Comparison of ENCODE assay signal across 8 cellular contexts in the genomic region with DNA sequence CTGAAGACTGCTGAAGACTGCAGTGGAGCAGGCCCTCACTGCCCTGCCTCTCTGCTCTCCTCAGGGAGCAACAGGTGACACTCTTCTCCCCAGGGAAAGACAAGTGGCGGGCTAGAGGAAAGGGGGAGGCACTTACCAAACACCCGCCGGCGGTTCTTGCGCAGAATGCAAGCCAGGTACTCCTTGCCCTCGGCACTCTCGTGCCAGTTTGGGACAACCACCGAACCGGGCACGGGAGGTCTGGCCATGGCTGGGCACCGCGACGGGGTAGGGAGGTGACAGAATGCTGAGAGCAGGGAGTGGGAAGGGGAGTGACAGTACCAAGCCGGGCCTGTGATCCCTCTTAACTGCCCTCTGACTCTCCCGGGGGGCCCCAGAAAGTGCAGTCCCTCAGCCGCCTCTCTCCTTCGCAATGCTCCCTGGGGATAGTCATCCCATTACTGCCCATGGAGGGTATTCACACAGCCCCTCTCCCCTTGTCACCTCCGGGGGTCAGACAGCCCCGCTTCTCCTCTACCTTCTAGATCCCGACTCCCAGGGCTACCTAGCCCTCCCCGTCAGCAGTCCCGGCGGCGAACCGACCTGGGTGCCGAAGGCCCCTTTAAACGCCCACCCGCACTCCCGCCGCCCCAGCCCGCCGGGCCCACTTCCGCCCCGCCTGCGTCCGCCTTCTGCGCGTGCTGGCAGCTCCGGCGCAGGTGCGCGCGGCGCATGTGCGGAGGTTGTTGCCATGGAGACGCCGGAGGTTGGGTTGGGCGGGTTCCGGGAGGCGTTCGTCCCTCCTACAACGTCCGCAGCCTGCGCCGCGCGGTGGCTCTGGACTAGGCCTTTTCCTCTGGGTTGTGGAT. TPM values are rescaled to one million over a fixed set of nuclear protein-coding genes. Genes with fewer than 3 reads are reported as not detected.
DNase-seq lines count a peak whose midpoint lies in the region; ATAC-seq and TF ChIP-seq lines count a peak whose summit lies in the region.

A gene with protein sequence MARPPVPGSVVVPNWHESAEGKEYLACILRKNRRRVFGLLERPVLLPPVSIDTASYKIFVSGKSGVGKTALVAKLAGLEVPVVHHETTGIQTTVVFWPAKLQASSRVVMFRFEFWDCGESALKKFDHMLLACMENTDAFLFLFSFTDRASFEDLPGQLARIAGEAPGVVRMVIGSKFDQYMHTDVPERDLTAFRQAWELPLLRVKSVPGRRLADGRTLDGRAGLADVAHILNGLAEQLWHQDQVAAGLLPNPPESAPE (minus strand): TSS at position 689 of the 848 bp plus-strand sequence. CDS start 441 bp downstream, at position 248.

- H3K4me3 Mint-ChIP-seq in progenitor cell of endocrine pancreas (ENCODE audit: low read depth) = peak within 1 kb of the TSS; percentile 85

- H3K4me1 Mint-ChIP-seq in progenitor cell of endocrine pancreas (ENCODE audit: low read depth) = peaks cover 20% of the 10 kb centered on the region

- TF ChIP-seq CTCF in GM12864 (IDR thresholded peaks at IDR 0.05; ENCODE audit: low read depth, low read length, missing control alignments) (no peak), adrenal gland (IDR thresholded peaks at IDR 0.05) (no peak), progenitor cell of endocrine pancreas (IDR thresholded peaks at IDR 0.05; ENCODE audit: unreplicated experiment) (no peak)

- DNase-seq in GM12864 (ENCODE audit: low read depth) (peak; percentile 79), NCI-H1417 treated with DMSO at 0.1 percent for 48 hours (lab: John Stamatoyannopoulos, UW) (peak; percentile 54), SW480 (ENCODE audit: low spot score) (peak; percentile 91), adrenal gland (peak; percentile 94 to 98 (median 96)), left cardiac atrium (peak; percentile 96), progenitor cell of endocrine pancreas (ENCODE audit: low spot score, unreplicated experiment) (peak; percentile 89), ureter (ENCODE audit: low spot score) (peak; percentile 96)

- TF ChIP-seq POLR2A in adrenal gland (IDR thresholded peaks at IDR 0.05) = peak; percentile 36 to 74

- ATAC-seq in HG02763 (IDR thresholded peaks at IDR 0.05; ENCODE audit: unreplicated experiment) = peak; percentile 90
- ATAC-seq in left cardiac atrium = peak; percentile 97

- intact Hi-C loops in adrenal gland (cut with DNase I) = no loop called here
- intact Hi-C loops in left cardiac atrium (cut with DNase I) = no loop called here

- H3K27me3 Mint-ChIP-seq in progenitor cell of endocrine pancreas = no peaks in the 10 kb centered on the region

- peak within 1 kb of the TSS; percentile 86 to 94 (median 94) for H3K27ac ChIP-seq in adrenal gland

- H3K9me3 Mint-ChIP-seq in progenitor cell of endocrine pancreas (ENCODE audit: low read depth) = no peaks in the 10 kb centered on the region

- H3K9me3 ChIP-seq in adrenal gland (replicated peaks in 1 of 3) = no peaks in the 10 kb centered on the region

- no peaks in the 10 kb centered on the region for H3K36me3 ChIP-seq in adrenal gland (replicated peaks in 1 of 2)

- peak within 1 kb of the TSS; percentile 95 for H3K27ac Mint-ChIP-seq in progenitor cell of endocrine pancreas

- 0 to 2% (median 1%) methylated on average over 17 to 57 of the region's 57 CpGs for WGBS in adrenal gland, 4 donors

- peak within 1 kb of the TSS; percentile 76 for H3K4me3 ChIP-seq in GM12864 (ENCODE audit: low read depth, low read length)
- peak within 1 kb of the TSS in 2 of 4 donors; percentile 28 to 61 for H3K4me3 ChIP-seq in adrenal gland

- H3K27me3 ChIP-seq in adrenal gland = no peaks in the 10 kb centered on the region

- H3K36me3 Mint-ChIP-seq in progenitor cell of endocrine pancreas (ENCODE audit: insufficient read depth) = no peaks in the 10 kb centered on the region

- peaks cover 9 to 23% of the 10 kb centered on the region in 2 donors for H3K4me1 ChIP-seq in adrenal gland (replicated peaks in 1 of 2)

RNA-seq across cellular contexts. Expression of the gene that starts here (rescaled TPM):
- total RNA-seq in adrenal gland (10 to 100 TPM; 10.5 to 21.3 (median 13.9) TPM), left cardiac atrium (1 to 10 TPM; 4.7 to 7.2 TPM), progenitor cell of endocrine pancreas (14.8 and 16.5 TPM in 2 replicates), ureter (9.0 TPM)
- 1 to 10 TPM; 2.8 to 6.3 (median 3.0) TPM for polyA plus RNA-seq in adrenal gland
